In the genomic region with DNA sequence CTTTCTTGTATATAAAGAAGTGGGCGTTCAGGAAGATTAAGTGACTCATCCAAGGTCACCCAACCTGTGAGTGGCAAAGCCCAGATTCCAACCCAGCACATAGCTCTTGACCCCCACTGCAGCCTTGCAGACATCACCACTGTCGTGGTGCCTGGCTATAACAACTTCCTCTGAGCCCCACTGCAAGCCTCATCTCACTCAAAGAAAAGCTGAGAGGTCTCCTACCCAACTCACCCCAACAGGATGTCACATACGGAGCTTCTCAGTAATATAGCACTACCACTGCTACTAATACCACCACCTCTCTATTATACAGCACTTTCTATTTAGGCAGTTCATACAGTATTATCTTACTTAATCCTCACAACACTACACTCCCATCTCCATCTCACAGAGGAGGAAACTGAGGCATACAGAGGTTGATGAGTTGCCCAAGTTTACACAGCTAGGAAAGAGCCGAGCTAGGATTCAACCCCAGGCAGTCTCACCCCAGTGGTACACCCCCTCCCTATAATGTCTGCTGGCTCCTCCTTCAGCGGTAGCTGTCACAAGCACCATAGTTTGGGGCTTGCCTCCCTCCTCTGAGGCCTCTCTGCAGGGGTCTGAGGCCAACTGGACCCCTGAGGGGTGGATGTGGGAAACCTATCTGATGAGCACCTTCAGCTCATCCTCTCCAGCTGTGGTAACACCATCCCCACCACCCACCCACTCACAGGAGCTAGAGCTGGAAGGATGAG, we compare ENCODE assay signal across 17 cellular contexts. TPM values are rescaled to one million over a fixed set of nuclear protein-coding genes. Genes with fewer than 3 reads are reported as not detected.
A peak's percentile ranks its signal among the peaks of the same experiment; 100 is the strongest.
DNase-seq lines count a peak whose midpoint lies in the region; ATAC-seq and TF ChIP-seq lines count a peak whose summit lies in the region.
"Had no signal": no experiment of that assay in that cellular context is flagged by ENCODE, and none has a peak within 500 bp of the region (broad histone marks: within the 10 kb centered on the region; RNA-seq: fewer than 3 reads in every experiment).

No MANE protein-coding gene starts in this region.

- no peak for DNase-seq in natural killer cell treated with Interleukin-12 subunit alpha and Interleukin-12 subunit beta and Interleukin-15 and Interleukin-18, amount 100 ng/mL, for 72 hours (ENCODE audit: low spot score)
- DNase-seq in NCI-H510A treated with DMSO at 0.1 percent for 48 hours (lab: John Stamatoyannopoulos, UW): no peak
- DNase-seq in SIG-M5 (lab: John Stamatoyannopoulos, UW): no peak
- DNase-seq: amniotic stem cell; effector CD4-positive, alpha-beta T cell; foreskin keratinocyte; KG1; NCI-H2171; PC-3 had no signal

- H3K4me1 Mint-ChIP-seq in IgD-negative memory B cell: peaks cover 50 to 73% (median 55%) of the 10 kb centered on the region in 3 donors
- H3K4me1 Mint-ChIP-seq in activated T-helper 17 cell treated with anti-CD3 and anti-CD28 coated beads, Interleukin-2, amount 50 U/mL, for 72 hours: peaks cover 10% of the 10 kb centered on the region
- H3K4me1 Mint-ChIP-seq in natural killer cell treated with Interleukin-12 subunit alpha and Interleukin-12 subunit beta and Interleukin-15 and Interleukin-18, amount 100 ng/mL, for 72 hours (ENCODE audit: low read depth in 2 of 2): peaks cover 47 to 50% of the 10 kb centered on the region in 2 donors

- no peaks in the 10 kb centered on the region for H3K9me2 ChIP-seq in DOHH2 (replicated peaks; ENCODE audit: control insufficient read depth, low read length)

- H3K27ac ChIP-seq in DOHH2 (ENCODE audit: low read depth, low read length): peak overlapping the region; percentile 44
- H3K27ac ChIP-seq: foreskin keratinocyte, right lobe of liver, suprapubic skin had no signal

- H3K4me3 Mint-ChIP-seq in IgD-negative memory B cell: peak overlapping the region; percentile 22 to 87 (median 61)
- H3K4me3 Mint-ChIP-seq in activated T-helper 17 cell treated with anti-CD3 and anti-CD28 coated beads, Interleukin-2, amount 50 U/mL, for 72 hours: no peak overlapping the region
- peak overlapping the region; percentile 45 for H3K4me3 Mint-ChIP-seq in natural killer cell treated with Interleukin-12 subunit alpha and Interleukin-12 subunit beta and Interleukin-15 and Interleukin-18, amount 100 ng/mL, for 72 hours
- H3K4me3 Mint-ChIP-seq: nephron had no signal

- H3K27me3 Mint-ChIP-seq in IgD-negative memory B cell: peaks cover 3% of the 10 kb centered on the region
- no peaks in the 10 kb centered on the region for H3K27me3 Mint-ChIP-seq in activated T-helper 17 cell treated with anti-CD3 and anti-CD28 coated beads, Interleukin-2, amount 50 U/mL, for 72 hours
- no peaks in the 10 kb centered on the region for H3K27me3 Mint-ChIP-seq in natural killer cell treated with Interleukin-12 subunit alpha and Interleukin-12 subunit beta and Interleukin-15 and Interleukin-18, amount 100 ng/mL, for 72 hours

- peaks cover 8% of the 10 kb centered on the region; the same call in 1 of the 2 replicates for H4K20me1 ChIP-seq in DOHH2 (ENCODE audit: control insufficient read depth, insufficient read depth, low read depth, low read length)

- peak overlapping the region; percentile 41 to 94 (median 66) for H3K27ac Mint-ChIP-seq in IgD-negative memory B cell
- H3K27ac Mint-ChIP-seq in activated T-helper 17 cell treated with anti-CD3 and anti-CD28 coated beads, Interleukin-2, amount 50 U/mL, for 72 hours: peak overlapping the region; percentile 7
- peak overlapping the region; percentile 47 to 61 for H3K27ac Mint-ChIP-seq in natural killer cell treated with Interleukin-12 subunit alpha and Interleukin-12 subunit beta and Interleukin-15 and Interleukin-18, amount 100 ng/mL, for 72 hours

- no peaks in the 10 kb centered on the region for H3K9me3 Mint-ChIP-seq in IgD-negative memory B cell
- no peaks in the 10 kb centered on the region for H3K9me3 Mint-ChIP-seq in activated T-helper 17 cell treated with anti-CD3 and anti-CD28 coated beads, Interleukin-2, amount 50 U/mL, for 72 hours
- no peaks in the 10 kb centered on the region for H3K9me3 Mint-ChIP-seq in natural killer cell treated with Interleukin-12 subunit alpha and Interleukin-12 subunit beta and Interleukin-15 and Interleukin-18, amount 100 ng/mL, for 72 hours
- H3K9me3 Mint-ChIP-seq: nephron had no signal

- no peaks in the 10 kb centered on the region for H3K27me3 ChIP-seq in DOHH2 (ENCODE audit: control insufficient read depth, low read length)
- H3K27me3 ChIP-seq: foreskin keratinocyte, right lobe of liver, suprapubic skin had no signal

- H3K4me2 ChIP-seq in DOHH2 (ENCODE audit: low read length): peak overlapping the region; percentile 60

- peak overlapping the region; percentile 45 for H3K4me3 ChIP-seq in DOHH2 (ENCODE audit: low read length)
- H3K4me3 ChIP-seq: right lobe of liver, suprapubic skin had no signal

- peak; percentile 32 for ATAC-seq in activated T-helper 17 cell treated with anti-CD3 and anti-CD28 coated beads, Interleukin-2, amount 50 U/mL, for 72 hours (replicated peaks)
- ATAC-seq in natural killer cell treated with Interleukin-12 subunit alpha and Interleukin-12 subunit beta and Interleukin-15 and Interleukin-18, amount 100 ng/mL, for 72 hours: peak; percentile 36 to 77
- ATAC-seq in HG03280 (IDR thresholded peaks at IDR 0.05; ENCODE audit: unreplicated experiment): no peak
- ATAC-seq: foreskin keratinocyte, PC-3, right lobe of liver had no signal

- H3K36me3 Mint-ChIP-seq in IgD-negative memory B cell: peaks cover 2% of the 10 kb centered on the region
- H3K36me3 Mint-ChIP-seq in activated T-helper 17 cell treated with anti-CD3 and anti-CD28 coated beads, Interleukin-2, amount 50 U/mL, for 72 hours (ENCODE audit: low read depth): no peaks in the 10 kb centered on the region
- no peaks in the 10 kb centered on the region for H3K36me3 Mint-ChIP-seq in natural killer cell treated with Interleukin-12 subunit alpha and Interleukin-12 subunit beta and Interleukin-15 and Interleukin-18, amount 100 ng/mL, for 72 hours

- peaks cover 10% of the 10 kb centered on the region; the same call in 1 of the 2 replicates for H3K36me3 ChIP-seq in DOHH2 (ENCODE audit: control insufficient read depth, low read length)
- H3K36me3 ChIP-seq: right lobe of liver, suprapubic skin had no signal

- no peaks in the 10 kb centered on the region for H3K9me3 ChIP-seq in DOHH2 (ENCODE audit: control insufficient read depth, insufficient read depth, low read length)
- H3K9me3 ChIP-seq: right lobe of liver, suprapubic skin had no signal

- H3K4me1 ChIP-seq in DOHH2 (ENCODE audit: control insufficient read depth, low read length): peaks cover 79% of the 10 kb centered on the region

- H3F3A ChIP-seq in DOHH2 (ENCODE audit: control insufficient read depth, insufficient read depth): no peaks in the 10 kb centered on the region; the same call in 1 of the 2 replicates

- no peak for TF ChIP-seq CTCF in DOHH2 (IDR thresholded peaks at IDR 0.05; ENCODE audit: low read depth, low read length, poor library complexity, severe bottlenecking)

- H3K79me2 ChIP-seq in DOHH2 (ENCODE audit: control insufficient read depth, low read length): peaks cover 86% of the 10 kb centered on the region

RNA-seq across cellular contexts. Expression of a gene that starts 19.5 kb away (rescaled TPM):
- polyA plus RNA-seq in IgD-negative memory B cell: 196 TPM
- 10 to 100 TPM in 1 of 2 donors, 1 to 10 TPM in 1; 9.4 to 12.0 TPM for total RNA-seq in activated T-helper 17 cell treated with anti-CD3 and anti-CD28 coated beads, Interleukin-2, amount 50 U/mL, for 72 hours
- 10 to 100 TPM; 36.0 to 40.1 TPM for total RNA-seq in natural killer cell treated with Interleukin-12 subunit alpha and Interleukin-12 subunit beta and Interleukin-15 and Interleukin-18, amount 100 ng/mL, for 72 hours

RNA-seq across cellular contexts. Expression of a gene that starts 31.2 kb away (rescaled TPM):
- polyA plus RNA-seq in IgD-negative memory B cell: not detected
- total RNA-seq in activated T-helper 17 cell treated with anti-CD3 and anti-CD28 coated beads, Interleukin-2, amount 50 U/mL, for 72 hours: not detected
- total RNA-seq in natural killer cell treated with Interleukin-12 subunit alpha and Interleukin-12 subunit beta and Interleukin-15 and Interleukin-18, amount 100 ng/mL, for 72 hours: not detected
- total RNA-seq: activated CD8-positive, alpha-beta memory T cell treated with anti-CD3 and anti-CD28 coated beads for 36 hours; foreskin keratinocyte; PC-3; suprapubic skin had no signal
- polyA plus RNA-seq: foreskin keratinocyte had no signal

Comparison
In these comparisons a context has a peak if more than half of its experiments do, and no peak if none do; other contexts are left out.
1. H3K27ac Mint-ChIP-seq: peak in every context shown above with its lines; median percentile 66 in IgD-negative memory B cell; 54 in natural killer cell treated with Interleukin-12 subunit alpha and Interleukin-12 subunit beta and Interleukin-15 and Interleukin-18, amount 100 ng/mL, for 72 hours; 7 in activated T-helper 17 cell treated with anti-CD3 and anti-CD28 coated beads, Interleukin-2, amount 50 U/mL, for 72 hours.